23 cellular contexts compared by ENCODE assay signal in genomic region chr5:150166193-150167162, GRCh38. TPM values are rescaled to one million over a fixed set of nuclear protein-coding genes. Genes with fewer than 3 reads are reported as not detected.
DNase-seq lines count a peak whose midpoint lies in the region; ATAC-seq and TF ChIP-seq lines count a peak whose summit lies in the region.
"Had no signal": no experiment of that assay in that cellular context is flagged by ENCODE, and none has a peak within 500 bp of the region (broad histone marks: within the 10 kb centered on the region; RNA-seq: fewer than 3 reads in every experiment).

CDX1 (plus strand) TSS chr5:150166778; CDS start chr5:150166877, 99 bp downstream.

- H3K9me3 Mint-ChIP-seq in GM23338, result peaks cover 4% of the 10 kb centered on the region; the same call in 1 of the 3 replicates
- H3K9me3 Mint-ChIP-seq: activated CD4-positive, alpha-beta T cell treated with anti-CD3 and anti-CD28 coated beads, Interleukin-2, amount 10 ng/mL, durations not matched to agents 24 days and 14 days; central memory CD8-positive, alpha-beta T cell; naive thymus-derived CD8-positive, alpha-beta T cell had no signal

- no peak within 1 kb of the TSS for H3K27ac Mint-ChIP-seq in GM23338
- H3K27ac Mint-ChIP-seq: activated CD4-positive, alpha-beta T cell treated with anti-CD3 and anti-CD28 coated beads, Interleukin-2, amount 10 ng/mL, durations not matched to agents 24 days and 14 days; naive thymus-derived CD8-positive, alpha-beta T cell had no signal

- H3F3A ChIP-seq in GM23338 (replicated peaks; ENCODE audit: low read depth), result peaks cover 5% of the 10 kb centered on the region; the same call in 1 of the 2 replicates

- H3K27me3 ChIP-seq in GM23338 (ENCODE audit: insufficient read depth) (peaks cover 78% of the 10 kb centered on the region), Peyer's patch (no peaks in the 10 kb centered on the region), rectal smooth muscle tissue (ENCODE audit: control insufficient read depth, insufficient read depth, low read length) (peaks cover 3% of the 10 kb centered on the region), body of pancreas (peaks cover 0 to 11% of the 10 kb centered on the region in 2 donors)

- no peaks in the 10 kb centered on the region; the same call in 1 of the 2 replicates for H3K4me1 ChIP-seq in GM23338 (ENCODE audit: insufficient read depth)
- peaks cover 0 to 65% (median 7%) of the 10 kb centered on the region in 4 donors for H3K4me1 ChIP-seq in Peyer's patch
- H3K4me1 ChIP-seq in rectal smooth muscle tissue (ENCODE audit: control insufficient read depth, insufficient read depth, low read length), result no peaks in the 10 kb centered on the region
- no peaks in the 10 kb centered on the region for H3K4me1 ChIP-seq in body of pancreas

- TF ChIP-seq CTCF in GM23338 (conservative IDR thresholded peaks at IDR 0.05; ENCODE audit: low read depth in 2 of 2), result no peak
- TF ChIP-seq CTCF in Peyer's patch (IDR thresholded peaks at IDR 0.05), result no peak
- no peak for TF ChIP-seq CTCF in body of pancreas (IDR thresholded peaks at IDR 0.05)

- TF ChIP-seq POLR2A in Peyer's patch (IDR thresholded peaks at IDR 0.05) (peak; percentile 82 to 88), body of pancreas (IDR thresholded peaks at IDR 0.05) (no peak)

- no peaks in the 10 kb centered on the region for H3K9me3 ChIP-seq in Peyer's patch
- H3K9me3 ChIP-seq in iPS-18c (ENCODE audit: control insufficient read depth, insufficient read depth, low read length), result peaks cover 2% of the 10 kb centered on the region
- H3K9me3 ChIP-seq in body of pancreas, result no peaks in the 10 kb centered on the region
- H3K9me3 ChIP-seq: esophagus squamous epithelium, lower lobe of right lung, prostate gland, thoracic aorta had no signal

- H3K36me3 ChIP-seq in GM23338 (ENCODE audit: insufficient read depth), result no peaks in the 10 kb centered on the region
- H3K36me3 ChIP-seq in Peyer's patch, result peaks cover 0 to 4% (median 0%) of the 10 kb centered on the region in 3 donors
- no peaks in the 10 kb centered on the region for H3K36me3 ChIP-seq in rectal smooth muscle tissue (ENCODE audit: control insufficient read depth, insufficient read depth, low read length)
- H3K36me3 ChIP-seq in body of pancreas (replicated peaks in 1 of 2; ENCODE audit: insufficient read depth in 1 of 2, low read depth in 2 of 2), result no peaks in the 10 kb centered on the region
- H3K36me3 ChIP-seq: esophagus squamous epithelium, lower lobe of right lung, prostate gland, thoracic aorta had no signal

- peak; percentile 55 for DNase-seq in GM23338 (ENCODE audit: low spot score)
- peak in 2 of 3 donors; percentile 69 to 86 for DNase-seq in Peyer's patch
- no peak for DNase-seq in body of pancreas
- no peak for DNase-seq in GDM1 (lab: John Stamatoyannopoulos, UW)
- no peak for DNase-seq in NCI-H1048 (lab: John Stamatoyannopoulos, UW)
- DNase-seq: activated CD4-positive, alpha-beta T cell treated with anti-CD3 and anti-CD28 coated beads, Interleukin-2, amount 10 ng/mL, durations not matched to agents 24 days and 14 days; activated CD8-positive, alpha-beta memory T cell treated with anti-CD3 and anti-CD28 coated beads, Interleukin-2, amount 50 U/mL, for 4 hours; activated effector memory CD4-positive, alpha-beta T cell treated with Interleukin-2 at 50 U/mL for 16 hours; amniotic stem cell; effector CD4-positive, alpha-beta T cell; esophagus squamous epithelium; GM23248; Kasumi-1; lower lobe of right lung; naive thymus-derived CD8-positive, alpha-beta T cell; NCI-H1105; stimulated activated CD4-positive, alpha-beta T cell treated with anti-CD3 and anti-CD28 coated beads, Interleukin-4, amount 100 ng/mL, for 4 hours had no signal

- peaks cover 5% of the 10 kb centered on the region; the same call in 1 of the 2 replicates for H4K20me1 ChIP-seq in GM23338 (replicated peaks; ENCODE audit: insufficient read depth)

- H3K4me1 Mint-ChIP-seq in GM23338, result peaks cover 23% of the 10 kb centered on the region

- H3K4me3 Mint-ChIP-seq in GM23338, result peak within 1 kb of the TSS; percentile 55
- H3K4me3 Mint-ChIP-seq: activated CD4-positive, alpha-beta T cell treated with anti-CD3 and anti-CD28 coated beads, Interleukin-2, amount 10 ng/mL, durations not matched to agents 24 days and 14 days; central memory CD8-positive, alpha-beta T cell had no signal

- H3K27me3 Mint-ChIP-seq in GM23338 (ENCODE audit: insufficient read depth, low read depth, poor library complexity), result peaks cover 77% of the 10 kb centered on the region

- H3K27ac ChIP-seq in GM23338 (ENCODE audit: low read depth) (no peak within 1 kb of the TSS), Peyer's patch (peak within 1 kb of the TSS in 3 of 4 donors; percentile 90 to 97 (median 95)), rectal smooth muscle tissue (ENCODE audit: low read depth, low read length) (no peak within 1 kb of the TSS), body of pancreas (no peak within 1 kb of the TSS)
- H3K27ac ChIP-seq: esophagus squamous epithelium, GM23248, lower lobe of right lung, prostate gland, thoracic aorta had no signal

- ATAC-seq in GM23338 (peak; percentile 41), body of pancreas (no peak)
- ATAC-seq: lower lobe of right lung; naive thymus-derived CD8-positive, alpha-beta T cell had no signal

- H3K4me3 ChIP-seq in GM23338 (peak within 1 kb of the TSS; percentile 48; the same call in 1 of the 2 replicates), Peyer's patch (peak within 1 kb of the TSS in 3 of 4 donors; percentile 43 to 72 (median 68)), iPS-18c (ENCODE audit: insufficient read depth, low read depth, low read length) (peak within 1 kb of the TSS; percentile 24; the same call in 1 of the 2 replicates), rectal smooth muscle tissue (ENCODE audit: low read length) (peak within 1 kb of the TSS; percentile 55), body of pancreas (no peak within 1 kb of the TSS)
- H3K4me3 ChIP-seq: esophagus squamous epithelium, GM23248, lower lobe of right lung, prostate gland, thoracic aorta had no signal

- H2AFZ ChIP-seq in GM23338, result no peak within 1 kb of the TSS
- H2AFZ ChIP-seq: GM23248 had no signal

- no peaks in the 10 kb centered on the region for H3K9me2 ChIP-seq in GM23338 (ENCODE audit: insufficient read depth)

- peak within 1 kb of the TSS; percentile 76 for H3K4me2 ChIP-seq in GM23338

- intact Hi-C loops in body of pancreas (cut with DNase I), result loop anchor here (5.0 to 10.0 kb wide), 2 partner anchors 46 to 178 kb away; no protein-coding TSS in a partner anchor

- peak within 1 kb of the TSS; percentile 14 for H3K9ac ChIP-seq in rectal smooth muscle tissue (ENCODE audit: low read length)
- H3K9ac ChIP-seq: GM23248 had no signal

- no peaks in the 10 kb centered on the region for H3K79me2 ChIP-seq in GM23338 (replicated peaks; ENCODE audit: insufficient read depth)

- WGBS in body of pancreas, 2 donors, result 55 to 82% methylated on average over 25 to 40 of the region's 87 CpGs

- no peaks in the 10 kb centered on the region for H3K36me3 Mint-ChIP-seq in GM23338 (ENCODE audit: low read depth)

RNA-seq across cellular contexts. Expression of gene CDX1, which starts in this region (rescaled TPM):
- total RNA-seq in GM23338 (2014; rRNA removed; shearing (Covaris generic)), result not detected in 2 replicates
- polyA plus RNA-seq in GM23338 (2016; fragmentation: Nextera tagmentation; extraction: Ambion mirVana), result not detected in 2 replicates
- total RNA-seq in Peyer's patch (100 to 1,000 TPM; 177 to 429 (median 370) TPM), body of pancreas (not detected)
- total RNA-seq: activated CD4-positive, alpha-beta T cell treated with anti-CD3 and anti-CD28 coated beads, Interleukin-2, amount 10 ng/mL, durations not matched to agents 24 days and 14 days; esophagus squamous epithelium; GM23248; lower lobe of right lung; naive thymus-derived CD8-positive, alpha-beta T cell; NCI-H460; thoracic aorta had no signal
- polyA plus RNA-seq: GM23248; naive thymus-derived CD8-positive, alpha-beta T cell had no signal

Comparison
In these comparisons a context has a peak if more than half of its experiments do, and no peak if none do; other contexts are left out.
1. RNA of gene CDX1 (total RNA-seq): 177 to 429 TPM in Peyer's patch; not detected in GM23338 and not detected in body of pancreas; every median in the first group is over 100 times any median in the second.
2. Peak in DNase-seq, ATAC-seq, H3K4me3 ChIP-seq and H3K4me2 ChIP-seq in GM23338; RNA of the gene not detected or under 1 TPM.
3. DNase-seq: peak in Peyer's patch (2 of 3); none in body of pancreas (0 of 4), GDM1 (single experiment) and NCI-H1048 (single experiment).
4. H3K27ac ChIP-seq: peak in Peyer's patch (3 of 4); none in GM23338 (single experiment), rectal smooth muscle tissue (single experiment) and body of pancreas (0 of 4).
5. H3K4me3 ChIP-seq: peak in Peyer's patch (3 of 4), iPS-18c (single experiment) and rectal smooth muscle tissue (single experiment); none in body of pancreas (0 of 2).
6. POLR2A ChIP-seq: peak in Peyer's patch (2 of 2); none in body of pancreas (0 of 3).